Comparison of ENCODE assay signal across 1 cellular context in genomic region chr11:93528757-93529639, GRCh38.
TF ChIP-seq lines count a peak whose summit lies in the region.

No MANE protein-coding gene starts in this region.

TF ChIP-seq in HepG2, 621 proteins besides CTCF, POLR2A, EP300 and RAD21 (continued from another document):
- no peak for TF ChIP-seq PLSCR1 (CRISPR knock-in tag; IDR thresholded peaks at IDR 0.05; ENCODE audit: borderline replicate concordance)
- TF ChIP-seq ELF4 (CRISPR knock-in tag; IDR thresholded peaks at IDR 0.05; ENCODE audit: borderline replicate concordance): no peak
- no peak for TF ChIP-seq ZBTB7B (CRISPR knock-in tag; IDR thresholded peaks at IDR 0.05)
- no peak for TF ChIP-seq HNRNPUL1 (IDR thresholded peaks at IDR 0.05; ENCODE audit: low read depth, low read length)
- TF ChIP-seq AHR (CRISPR knock-in tag; IDR thresholded peaks at IDR 0.05): no peak
- TF ChIP-seq PBX3 (CRISPR knock-in tag; IDR thresholded peaks at IDR 0.05; ENCODE audit: borderline replicate concordance): no peak
- no peak for TF ChIP-seq CEBPG (CRISPR knock-in tag; IDR thresholded peaks at IDR 0.05)
- TF ChIP-seq ZNF383 (CRISPR knock-in tag; IDR thresholded peaks at IDR 0.05; ENCODE audit: borderline replicate concordance): no peak
- TF ChIP-seq NFE2 (CRISPR knock-in tag; IDR thresholded peaks at IDR 0.05): no peak
- no peak for TF ChIP-seq PHF20 (CRISPR knock-in tag; IDR thresholded peaks at IDR 0.05)
- no peak for TF ChIP-seq ZNF605 (CRISPR knock-in tag; IDR thresholded peaks at IDR 0.05)
- TF ChIP-seq MXD3 (CRISPR knock-in tag; IDR thresholded peaks at IDR 0.05): no peak
- no peak for TF ChIP-seq PLRG1 (conservative IDR thresholded peaks at IDR 0.05)
- no peak for TF ChIP-seq ZNF160 (CRISPR knock-in tag; IDR thresholded peaks at IDR 0.05)
- TF ChIP-seq ZNF660 (CRISPR knock-in tag; IDR thresholded peaks at IDR 0.05; ENCODE audit: borderline replicate concordance, low read depth): no peak
- TF ChIP-seq SCMH1 (CRISPR knock-in tag; IDR thresholded peaks at IDR 0.05; ENCODE audit: borderline replicate concordance): no peak
- no peak for TF ChIP-seq HOXA9 (CRISPR knock-in tag; IDR thresholded peaks at IDR 0.05; ENCODE audit: borderline replicate concordance)
